8 cellular contexts compared by ENCODE assay signal in the genomic region with DNA sequence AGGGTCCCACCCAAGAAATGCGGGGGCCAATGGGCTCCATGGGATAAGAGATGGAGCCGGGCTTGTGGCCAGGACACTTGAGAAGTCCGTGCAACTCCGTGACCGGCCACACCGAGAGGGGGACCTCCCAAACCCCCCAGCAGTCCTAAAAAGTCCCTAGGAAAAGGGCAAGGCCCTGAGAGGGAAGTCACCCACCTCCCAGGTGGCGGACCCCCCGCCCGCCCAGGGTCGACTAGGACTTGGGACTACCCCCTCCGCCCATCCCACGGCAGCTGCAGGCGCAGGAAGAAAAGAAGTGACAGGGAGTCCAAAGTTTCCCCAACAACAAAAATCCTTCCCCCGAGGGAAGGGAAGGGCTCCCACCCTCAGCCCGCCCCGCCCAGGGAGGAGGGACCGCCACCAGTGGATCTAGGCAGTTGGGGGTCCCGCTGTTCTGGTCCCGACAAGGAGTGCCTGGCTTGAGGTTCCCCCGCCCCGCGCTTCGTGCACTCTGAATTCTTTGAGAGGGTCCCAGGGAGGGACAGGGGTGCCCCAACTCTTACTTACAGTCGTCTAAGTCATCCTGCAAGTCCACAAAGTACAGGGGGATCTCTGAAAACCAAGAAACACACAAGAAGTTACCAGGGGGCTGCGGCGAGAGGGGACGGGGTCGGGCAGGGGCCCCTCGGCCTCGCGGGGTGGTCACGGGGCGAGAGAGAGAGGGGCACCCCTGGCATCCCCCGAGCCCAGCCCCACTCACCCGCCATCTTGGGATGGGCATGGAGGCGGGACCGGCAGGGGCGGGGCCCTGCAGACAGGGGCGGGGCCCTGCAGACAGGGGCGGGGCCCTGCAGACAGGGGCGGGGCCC. TPM values are rescaled to one million over a fixed set of nuclear protein-coding genes. Genes with fewer than 3 reads are reported as not detected.
A peak's percentile ranks its signal among the peaks of the same experiment; 100 is the strongest.
DNase-seq lines count a peak whose midpoint lies in the region; ATAC-seq, FAIRE-seq and TF ChIP-seq lines count a peak whose summit lies in the region.

No MANE protein-coding gene starts in this region.

- peaks cover 0 to 6% (median 0%) of the 10 kb centered on the region in 3 donors for H3K36me3 ChIP-seq in pancreas

- peak overlapping the region; percentile 95 to 96 for H3K27ac Mint-ChIP-seq in activated naive CD4-positive, alpha-beta T cell treated with anti-CD3 and anti-CD28 coated beads, Interleukin-2, amount 50 U/mL, for 72 hours
- no peak overlapping the region for H3K27ac Mint-ChIP-seq in glutamatergic neuron (ENCODE audit: unreplicated experiment)

- peak overlapping the region; percentile 63 to 100 (median 99) for H3K4me3 ChIP-seq in pancreas

- H3K9me3 ChIP-seq in pancreas, result no peaks in the 10 kb centered on the region

- no peak for FAIRE-seq in pancreas (lab: Jason Lieb, UNC)

- H3K9me3 Mint-ChIP-seq in activated naive CD4-positive, alpha-beta T cell treated with anti-CD3 and anti-CD28 coated beads, Interleukin-2, amount 50 U/mL, for 72 hours, result peaks cover 0 to 8% of the 10 kb centered on the region in 2 donors
- H3K9me3 Mint-ChIP-seq in glutamatergic neuron (ENCODE audit: unreplicated experiment), result no peaks in the 10 kb centered on the region

- H3K4me1 ChIP-seq in pancreas, result peaks cover 0 to 3% (median 0%) of the 10 kb centered on the region in 3 donors

- ATAC-seq in HG02759 (IDR thresholded peaks at IDR 0.05; ENCODE audit: unreplicated experiment) (peak; percentile 62), pancreas (peak; percentile 71 to 86 (median 80))
- peak; percentile 11 to 37 for ATAC-seq in activated naive CD4-positive, alpha-beta T cell treated with anti-CD3 and anti-CD28 coated beads, Interleukin-2, amount 50 U/mL, for 72 hours

- 20 to 25% methylated on average over 30 to 41 of the region's 41 CpGs for WGBS in pancreas, 2 donors

- H3K36me3 Mint-ChIP-seq in activated naive CD4-positive, alpha-beta T cell treated with anti-CD3 and anti-CD28 coated beads, Interleukin-2, amount 50 U/mL, for 72 hours, result peaks cover 21 to 52% of the 10 kb centered on the region in 2 donors
- no peaks in the 10 kb centered on the region for H3K36me3 Mint-ChIP-seq in glutamatergic neuron (ENCODE audit: unreplicated experiment)

- H3K27ac ChIP-seq in pancreas, result peak overlapping the region in 2 of 4 donors; percentile 23 to 46

- H3K4me3 Mint-ChIP-seq in glutamatergic neuron (ENCODE audit: unreplicated experiment), result peak overlapping the region; percentile 77

- TF ChIP-seq CTCF in glutamatergic neuron (IDR thresholded peaks at IDR 0.05; ENCODE audit: partially characterized antibody, unreplicated experiment), result no peak
- TF ChIP-seq CTCF in pancreas (IDR thresholded peaks at IDR 0.05), result no peak

- peaks cover 2% of the 10 kb centered on the region for H3K27me3 Mint-ChIP-seq in glutamatergic neuron (ENCODE audit: unreplicated experiment)

- intact Hi-C loops in pancreas (cut with DNase I), result no loop called here

- DNase-seq in NCI-H82 (lab: John Stamatoyannopoulos, UW) (peak; percentile 47), NCI-H82 treated with DMSO at 0.1 percent for 48 hours (lab: John Stamatoyannopoulos, UW; ENCODE audit: unreplicated experiment) (no peak), OCI-M1 (lab: John Stamatoyannopoulos, UW) (peak; percentile 38), glutamatergic neuron (peak; percentile 71), pancreas (peak; percentile 49 to 91 (median 68)), SHP77 (lab: John Stamatoyannopoulos, UW) (no peak)
- peak in 1 of 2 donors; percentile 70 for DNase-seq in activated naive CD4-positive, alpha-beta T cell treated with anti-CD3 and anti-CD28 coated beads, Interleukin-2, amount 50 U/mL, for 72 hours (ENCODE audit: low spot score in 2 of 2)

- no peaks in the 10 kb centered on the region for H3K4me1 Mint-ChIP-seq in glutamatergic neuron (ENCODE audit: low read depth, unreplicated experiment)

- H3K27me3 ChIP-seq in pancreas, result no peaks in the 10 kb centered on the region

RNA-seq across cellular contexts. Expression of gene RAB22A, which starts 0.6 kb away (rescaled TPM):
- total RNA-seq in activated naive CD4-positive, alpha-beta T cell treated with anti-CD3 and anti-CD28 coated beads, Interleukin-2, amount 50 U/mL, for 72 hours, result 10 to 100 TPM; 11.8 to 15.8 TPM
- total RNA-seq in glutamatergic neuron (ENCODE audit: unreplicated experiment), result 9.5 TPM
- total RNA-seq in pancreas, result 10 to 100 TPM in 1 of 6 donors, 1 to 10 TPM in 5; 5.7 to 10.1 (median 7.9) TPM
- 1 to 10 TPM; 3.1 to 4.8 TPM for polyA plus RNA-seq in pancreas

Comparison
In these comparisons a context has a peak if more than half of its experiments do, and no peak if none do; other contexts are left out.
1. DNase-seq: peak in NCI-H82 (single experiment), OCI-M1 (single experiment), glutamatergic neuron (single experiment) and pancreas (6 of 6); none in NCI-H82 treated with DMSO at 0.1 percent for 48 hours (single experiment) and SHP77 (0 of 2).
2. ATAC-seq: peak in every context shown above with its lines; median percentile 80 in pancreas; 62 in HG02759; 24 in activated naive CD4-positive, alpha-beta T cell treated with anti-CD3 and anti-CD28 coated beads, Interleukin-2, amount 50 U/mL, for 72 hours.